In genomic region chr1:221510793-221511503, GRCh38 we compare ENCODE assay signal across 23 cellular contexts.
"Had no signal": no experiment of that assay in that cellular context is flagged by ENCODE, and none has a peak within 500 bp of the region (broad histone marks: within the 10 kb centered on the region; RNA-seq: fewer than 3 reads in every experiment).

No MANE protein-coding gene starts in this region.

- H3K36me3 Mint-ChIP-seq: activated naive CD4-positive, alpha-beta T cell treated with anti-CD3 and anti-CD28 coated beads, Interleukin-2, amount 10 ng/mL, durations not matched to agents 7 days and 5 days had no signal

- H3K4me3 ChIP-seq: coronary artery, gastrocnemius medialis, prostate gland, right atrium auricular region, suprapubic skin, transverse colon, uterus had no signal

- FAIRE-seq: endometrium had no signal

- H3K36me3 ChIP-seq: brain microvascular endothelial cell, gastrocnemius medialis, prostate gland, right atrium auricular region, suprapubic skin, transverse colon, uterus had no signal

- H3K27me3 ChIP-seq: brain microvascular endothelial cell, gastrocnemius medialis, right atrium auricular region, suprapubic skin, transverse colon, uterus had no signal

- H3K9me3 Mint-ChIP-seq: activated naive CD4-positive, alpha-beta T cell treated with anti-CD3 and anti-CD28 coated beads, Interleukin-2, amount 10 ng/mL, durations not matched to agents 7 days and 5 days; T-helper 2 cell treated with Interferon-gamma antibody and Interleukin-4, amounts not matched to agents 5 μg/mL and 100 μg/mL, for 36 hours had no signal

- H3K4me3 Mint-ChIP-seq: activated naive CD4-positive, alpha-beta T cell treated with anti-CD3 and anti-CD28 coated beads, Interleukin-2, amount 10 ng/mL, durations not matched to agents 7 days and 5 days; activated naive CD8-positive, alpha-beta T cell treated with anti-CD3 and anti-CD28 coated beads, Interleukin-2, amount 50 U/mL, for 24 hours; activated T-cell treated with anti-CD3 and anti-CD28 coated beads, Interleukin-2, amount 50 U/mL, for 4 hours; naive thymus-derived CD8-positive, alpha-beta T cell; stimulated activated naive CD8-positive, alpha-beta T cell treated with anti-CD3 and anti-CD28 coated beads, Interleukin-15, Interleukin-2, amounts not matched to agents 100 ng/mL and 50 ng/mL, for 24 hours; T-helper 2 cell treated with Interferon-gamma antibody and Interleukin-4, amounts not matched to agents 5 μg/mL and 100 μg/mL, for 36 hours had no signal

- H3K4me1 Mint-ChIP-seq: activated naive CD4-positive, alpha-beta T cell treated with anti-CD3 and anti-CD28 coated beads, Interleukin-2, amount 10 ng/mL, durations not matched to agents 7 days and 5 days; activated naive CD8-positive, alpha-beta T cell treated with anti-CD3 and anti-CD28 coated beads, Interleukin-2, amount 50 U/mL, for 24 hours had no signal

- H3K27ac Mint-ChIP-seq: activated naive CD4-positive, alpha-beta T cell treated with anti-CD3 and anti-CD28 coated beads, Interleukin-2, amount 10 ng/mL, durations not matched to agents 7 days and 5 days; activated naive CD8-positive, alpha-beta T cell treated with anti-CD3 and anti-CD28 coated beads, Interleukin-2, amount 50 U/mL, for 24 hours; naive thymus-derived CD8-positive, alpha-beta T cell; stimulated activated naive CD8-positive, alpha-beta T cell treated with anti-CD3 and anti-CD28 coated beads, Interleukin-15, Interleukin-2, amounts not matched to agents 100 ng/mL and 50 ng/mL, for 24 hours; T-helper 2 cell treated with Interferon-gamma antibody and Interleukin-4, amounts not matched to agents 5 μg/mL and 100 μg/mL, for 36 hours had no signal

- DNase-seq: activated CD4-positive, alpha-beta T cell treated with anti-CD3 and anti-CD28 coated beads, Interleukin-2, amount 50 U/mL, for 1 hour; activated CD8-positive, alpha-beta memory T cell treated with anti-CD3 and anti-CD28 coated beads, Interleukin-2, amount 50 U/mL, for 4 hours; activated effector memory CD4-positive, alpha-beta T cell treated with Interleukin-2 at 50 U/mL for 16 hours; activated naive CD4-positive, alpha-beta T cell treated with anti-CD3 and anti-CD28 coated beads, Interleukin-2, amount 10 ng/mL, durations not matched to agents 7 days and 5 days; activated naive CD8-positive, alpha-beta T cell treated with anti-CD3 and anti-CD28 coated beads, Interleukin-2, amount 50 U/mL, for 24 hours; activated T-cell treated with anti-CD3 and anti-CD28 coated beads, Interleukin-2, amount 50 U/mL, for 4 hours; aorta; brain microvascular endothelial cell; gastrocnemius medialis; head of caudate nucleus; kidney glomerular epithelial cell; mesenchymal stem cell; naive thymus-derived CD8-positive, alpha-beta T cell; stimulated activated CD4-positive, alpha-beta T cell treated with anti-CD3 and anti-CD28 coated beads, Interleukin-2, amount 100 ng/mL, for 24 hours; transverse colon; uterus had no signal

- H3K4me1 ChIP-seq: gastrocnemius medialis, prostate gland, right atrium auricular region, transverse colon, uterus had no signal

- H3K27ac ChIP-seq: brain microvascular endothelial cell, coronary artery, gastrocnemius medialis, prostate gland, right atrium auricular region, suprapubic skin, transverse colon, uterus had no signal

- H3K9me3 ChIP-seq: gastrocnemius medialis, prostate gland, suprapubic skin, uterus had no signal

- ATAC-seq: activated naive CD8-positive, alpha-beta T cell treated with anti-CD3 and anti-CD28 coated beads, Interleukin-2, amount 50 U/mL, for 24 hours; activated T-cell treated with anti-CD3 and anti-CD28 coated beads, Interleukin-2, amount 50 U/mL, for 4 hours; gastrocnemius medialis; naive thymus-derived CD8-positive, alpha-beta T cell had no signal
